Comparison of ENCODE assay signal across 1 cellular context in genomic region chr19:17311455-17312248, GRCh38.
TF ChIP-seq lines count a peak whose summit lies in the region.

No MANE protein-coding gene starts in this region.

TF ChIP-seq in WTC11, 78 proteins besides CTCF, POLR2A, EP300 and RAD21 (continued from another document):
- TF ChIP-seq ESRRA (CRISPR knock-in tag; IDR thresholded peaks at IDR 0.05; ENCODE audit: borderline replicate concordance) (no peak), ZBTB21 (CRISPR knock-in tag; IDR thresholded peaks at IDR 0.05; ENCODE audit: borderline replicate concordance) (no peak), FOXK1 (CRISPR knock-in tag; IDR thresholded peaks at IDR 0.05) (no peak), HMGXB4 (CRISPR knock-in tag; IDR thresholded peaks at IDR 0.05) (no peak), NFE2L1 (CRISPR knock-in tag; IDR thresholded peaks at IDR 0.05) (no peak), CREB1 (CRISPR knock-in tag; IDR thresholded peaks at IDR 0.05) (no peak)
- TF ChIP-seq, protein P1, sequence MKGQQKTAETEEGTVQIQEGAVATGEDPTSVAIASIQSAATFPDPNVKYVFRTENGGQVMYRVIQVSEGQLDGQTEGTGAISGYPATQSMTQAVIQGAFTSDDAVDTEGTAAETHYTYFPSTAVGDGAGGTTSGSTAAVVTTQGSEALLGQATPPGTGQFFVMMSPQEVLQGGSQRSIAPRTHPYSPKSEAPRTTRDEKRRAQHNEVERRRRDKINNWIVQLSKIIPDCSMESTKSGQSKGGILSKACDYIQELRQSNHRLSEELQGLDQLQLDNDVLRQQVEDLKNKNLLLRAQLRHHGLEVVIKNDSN (CRISPR knock-in tag; IDR thresholded peaks at IDR 0.05), result no peak
- TF ChIP-seq, protein P2, sequence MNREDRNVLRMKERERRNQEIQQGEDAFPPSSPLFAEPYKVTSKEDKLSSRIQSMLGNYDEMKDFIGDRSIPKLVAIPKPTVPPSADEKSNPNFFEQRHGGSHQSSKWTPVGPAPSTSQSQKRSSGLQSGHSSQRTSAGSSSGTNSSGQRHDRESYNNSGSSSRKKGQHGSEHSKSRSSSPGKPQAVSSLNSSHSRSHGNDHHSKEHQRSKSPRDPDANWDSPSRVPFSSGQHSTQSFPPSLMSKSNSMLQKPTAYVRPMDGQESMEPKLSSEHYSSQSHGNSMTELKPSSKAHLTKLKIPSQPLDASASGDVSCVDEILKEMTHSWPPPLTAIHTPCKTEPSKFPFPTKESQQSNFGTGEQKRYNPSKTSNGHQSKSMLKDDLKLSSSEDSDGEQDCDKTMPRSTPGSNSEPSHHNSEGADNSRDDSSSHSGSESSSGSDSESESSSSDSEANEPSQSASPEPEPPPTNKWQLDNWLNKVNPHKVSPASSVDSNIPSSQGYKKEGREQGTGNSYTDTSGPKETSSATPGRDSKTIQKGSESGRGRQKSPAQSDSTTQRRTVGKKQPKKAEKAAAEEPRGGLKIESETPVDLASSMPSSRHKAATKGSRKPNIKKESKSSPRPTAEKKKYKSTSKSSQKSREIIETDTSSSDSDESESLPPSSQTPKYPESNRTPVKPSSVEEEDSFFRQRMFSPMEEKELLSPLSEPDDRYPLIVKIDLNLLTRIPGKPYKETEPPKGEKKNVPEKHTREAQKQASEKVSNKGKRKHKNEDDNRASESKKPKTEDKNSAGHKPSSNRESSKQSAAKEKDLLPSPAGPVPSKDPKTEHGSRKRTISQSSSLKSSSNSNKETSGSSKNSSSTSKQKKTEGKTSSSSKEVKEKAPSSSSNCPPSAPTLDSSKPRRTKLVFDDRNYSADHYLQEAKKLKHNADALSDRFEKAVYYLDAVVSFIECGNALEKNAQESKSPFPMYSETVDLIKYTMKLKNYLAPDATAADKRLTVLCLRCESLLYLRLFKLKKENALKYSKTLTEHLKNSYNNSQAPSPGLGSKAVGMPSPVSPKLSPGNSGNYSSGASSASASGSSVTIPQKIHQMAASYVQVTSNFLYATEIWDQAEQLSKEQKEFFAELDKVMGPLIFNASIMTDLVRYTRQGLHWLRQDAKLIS (CRISPR knock-in tag; IDR thresholded peaks at IDR 0.05; ENCODE audit: borderline replicate concordance), result no peak
